11 cellular contexts compared by ENCODE assay signal in the genomic region with DNA sequence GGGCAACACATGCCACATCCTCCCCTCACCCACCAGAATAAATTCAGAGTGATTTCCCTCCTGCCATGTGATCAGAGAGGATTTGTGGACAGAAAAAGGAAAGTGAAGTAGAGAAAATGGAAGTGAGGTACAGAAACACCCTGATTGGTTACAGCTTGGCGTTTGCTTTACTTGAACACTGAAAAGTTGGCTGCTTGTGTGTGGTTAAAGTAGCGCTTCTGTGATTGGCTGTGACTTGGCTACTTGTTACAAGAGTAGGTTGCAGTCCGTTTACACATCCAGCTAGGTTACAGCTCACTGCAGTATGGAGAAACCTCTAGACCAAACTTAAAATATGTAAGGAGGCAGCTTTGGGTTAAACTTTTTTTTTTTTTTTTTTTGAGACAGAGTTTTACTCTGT.
DNase-seq lines count a peak whose midpoint lies in the region; ATAC-seq and TF ChIP-seq lines count a peak whose summit lies in the region.
"Had no signal": no experiment of that assay in that cellular context is flagged by ENCODE, and none has a peak within 500 bp of the region (broad histone marks: within the 10 kb centered on the region; RNA-seq: fewer than 3 reads in every experiment).

No MANE protein-coding gene starts in this region.

- H3K27ac ChIP-seq in Panc1 (ENCODE audit: low read length) (peak overlapping the region; percentile 59; the same call in 1 of the 2 replicates), substantia nigra (ENCODE audit: low read depth, low read length, poor library complexity, severe bottlenecking) (no peak overlapping the region)
- H3K27ac ChIP-seq: C4-2B had no signal

- POLR2A ChIA-PET in Panc1 (lab: Charles Lee), result no interaction called here

- BruUV-seq in Panc1 (replicated peaks; lab: Mats Ljungman, UMichigan), result no TSS peak

- TF ChIP-seq CTCF in GM12865 (IDR thresholded peaks at IDR 0.05; ENCODE audit: insufficient read depth, low read depth, low read length, missing control alignments), result no peak
- TF ChIP-seq CTCF in Panc1 (IDR thresholded peaks at IDR 0.05), result no peak

- in situ Hi-C loops in Panc1 (cut with HindIII; ENCODE audit: low pct_unique_long_range_greater_than_20kb, low sequenced_read_pairs), result no loop called here

- CTCF ChIA-PET in Panc1 (lab: Charles Lee), result no interaction called here

- H3K4me3 ChIP-seq in GM12865 (ENCODE audit: low read depth, low read length) (peak overlapping the region; percentile 57), Panc1 (ENCODE audit: low read depth in 2 of 2, low read length in 2 of 2) (no peak overlapping the region)

- H3K27me3 ChIP-seq in Panc1 (ENCODE audit: control insufficient read depth, insufficient read depth, low read length), result no peaks in the 10 kb centered on the region

- no peaks in the 10 kb centered on the region for H3K36me3 ChIP-seq in Panc1 (ENCODE audit: control insufficient read depth, insufficient read depth, low read length)

- no peaks in the 10 kb centered on the region for H3K9me3 ChIP-seq in Panc1 (ENCODE audit: control insufficient read depth, insufficient read depth, low read depth, low read length)

- H3K4me1 ChIP-seq in Panc1 (ENCODE audit: control insufficient read depth, insufficient read depth, low read length), result no peaks in the 10 kb centered on the region; the same call in 1 of the 2 replicates

- ATAC-seq in GM19467 (IDR thresholded peaks at IDR 0.05; ENCODE audit: unreplicated experiment) (peak; percentile 57), HG03045 (IDR thresholded peaks at IDR 0.05; ENCODE audit: unreplicated experiment) (peak; percentile 72), Panc1 (no peak)

- DNase-seq in GM12865 (ENCODE audit: low read depth) (peak; percentile 95), Panc1 (ENCODE audit: low read depth, low spot score) (no peak), T1000 (lab: John Stamatoyannopoulos, UW) (no peak), NCI-H82 (lab: John Stamatoyannopoulos, UW) (no peak), substantia nigra (lab: John Stamatoyannopoulos, UW) (no peak)
- DNase-seq in activated naive CD4-positive, alpha-beta T cell treated with anti-CD3 and anti-CD28 coated beads, Interleukin-2, amount 50 U/mL, for 16 hours, result no peak
- DNase-seq: activated CD4-positive, alpha-beta T cell treated with anti-CD3 and anti-CD28 coated beads, Interleukin-2, amount 50 U/mL, for 48 hours; NCI-H526 had no signal

- intact Hi-C loops in Panc1 (cut with micrococcal nuclease; ENCODE audit: unreplicated experiment), result no loop called here
